9 cellular contexts compared by ENCODE assay signal in the genomic region with DNA sequence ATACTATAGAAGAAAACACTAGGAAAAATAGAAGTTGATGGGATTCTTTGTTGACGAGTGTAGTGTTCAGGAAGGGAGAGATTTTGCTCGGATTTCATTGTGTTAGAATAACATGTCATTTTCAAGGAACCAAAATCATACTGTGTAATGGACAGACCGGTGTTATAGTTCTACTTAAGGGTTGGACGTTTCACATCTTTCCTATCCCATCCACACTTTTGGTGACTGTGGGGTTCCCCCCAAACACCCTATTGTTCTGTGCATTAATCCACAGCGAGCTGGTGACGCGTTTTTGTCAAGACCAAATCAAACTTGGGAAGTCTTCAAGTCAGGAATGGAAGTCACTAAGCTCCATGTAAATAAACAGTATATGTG. TPM values are rescaled to one million over a fixed set of nuclear protein-coding genes. Genes with fewer than 3 reads are reported as not detected.
DNase-seq lines count a peak whose midpoint lies in the region; TF ChIP-seq lines count a peak whose summit lies in the region.
"Had no signal": no experiment of that assay in that cellular context is flagged by ENCODE, and none has a peak within 500 bp of the region (broad histone marks: within the 10 kb centered on the region; RNA-seq: fewer than 3 reads in every experiment).

No MANE protein-coding gene starts in this region.

- peak overlapping the region; percentile 72 for H3K4me3 ChIP-seq in HUES6 (ENCODE audit: low read depth, low read length)
- H3K4me3 ChIP-seq in muscle layer of colon (ENCODE audit: low read depth in 1 of 2, low read length in 2 of 2), result peak overlapping the region; percentile 24 to 65

- peak overlapping the region; percentile 90 for H3K4me3 Mint-ChIP-seq in chondrocyte (ENCODE audit: unreplicated experiment)

- H3K9me3 ChIP-seq in HUES6 (ENCODE audit: control insufficient read depth, insufficient read depth, low read depth, low read length) (0 out of 2 replicates have a peak, but pooled peaks cover 2% of the 10 kb centered on the region), muscle layer of colon (ENCODE audit: low read length) (no peaks in the 10 kb centered on the region)
- H3K9me3 ChIP-seq: Peyer's patch had no signal

- no peaks in the 10 kb centered on the region for H3K36me3 ChIP-seq in HUES6 (ENCODE audit: control insufficient read depth, insufficient read depth, low read length)
- H3K36me3 ChIP-seq in muscle layer of colon (ENCODE audit: insufficient read depth, low read length), result no peaks in the 10 kb centered on the region
- H3K36me3 ChIP-seq: Peyer's patch had no signal

- H3K9ac ChIP-seq in HUES6 (ENCODE audit: low read length), result peak overlapping the region; percentile 55
- peak overlapping the region; percentile 18 for H3K9ac ChIP-seq in muscle layer of colon (ENCODE audit: low read length)

- peaks cover 11% of the 10 kb centered on the region for H3K4me1 Mint-ChIP-seq in chondrocyte (ENCODE audit: low read depth)

- peaks cover 6% of the 10 kb centered on the region for H3K4me1 ChIP-seq in HUES6 (ENCODE audit: control insufficient read depth, insufficient read depth, low read length)
- no peaks in the 10 kb centered on the region for H3K4me1 ChIP-seq in muscle layer of colon (ENCODE audit: insufficient read depth, low read length)
- H3K4me1 ChIP-seq: Peyer's patch had no signal

- no peaks in the 10 kb centered on the region for H3K36me3 Mint-ChIP-seq in chondrocyte (ENCODE audit: low read depth)

- TF ChIP-seq CTCF in 22Rv1 (IDR thresholded peaks at IDR 0.05) (no peak), chondrocyte (IDR thresholded peaks at IDR 0.05) (no peak)

- no peaks in the 10 kb centered on the region for H3K9me3 Mint-ChIP-seq in chondrocyte (ENCODE audit: low read depth)

- H3K27me3 ChIP-seq in HUES6 (ENCODE audit: control insufficient read depth, insufficient read depth, low read length) (no peaks in the 10 kb centered on the region), muscle layer of colon (ENCODE audit: control insufficient read depth in 1 of 2, insufficient read depth in 2 of 2, low read length in 2 of 2) (no peaks in the 10 kb centered on the region)
- H3K27me3 ChIP-seq: Peyer's patch had no signal

- peak overlapping the region; percentile 67 for H3K27ac Mint-ChIP-seq in chondrocyte (ENCODE audit: unreplicated experiment)

- peaks cover 27% of the 10 kb centered on the region for H3K27me3 Mint-ChIP-seq in chondrocyte (ENCODE audit: low read depth)

- H3K27ac ChIP-seq in 22Rv1 (peak overlapping the region; percentile 47), HUES6 (ENCODE audit: low read depth, low read length) (no peak overlapping the region), muscle layer of colon (ENCODE audit: low read depth, low read length) (no peak overlapping the region)
- H3K27ac ChIP-seq: Peyer's patch had no signal

- DNase-seq in chondrocyte (ENCODE audit: low spot score) (no peak), GM03348 (ENCODE audit: low spot score) (no peak), SHP77 treated with DMSO at 0.1 percent for 48 hours (lab: John Stamatoyannopoulos, UW) (no peak), foreskin melanocyte (no peak), kidney glomerular epithelial cell (lab: John Stamatoyannopoulos, UW) (no peak)

RNA-seq across cellular contexts. Expression of gene TRIM27, which starts 43.3 kb away (rescaled TPM):
- total RNA-seq in chondrocyte, result 49.6 to 61.8 TPM (median 53.5 TPM) in 3 replicates
